Comparison of ENCODE assay signal across 16 cellular contexts in genomic region chr10:50600286-50600685, GRCh38. TPM values are rescaled to one million over a fixed set of nuclear protein-coding genes. Genes with fewer than 3 reads are reported as not detected.
DNase-seq lines count a peak whose midpoint lies in the region; ATAC-seq and TF ChIP-seq lines count a peak whose summit lies in the region.
"Had no signal": no experiment of that assay in that cellular context is flagged by ENCODE, and none has a peak within 500 bp of the region (broad histone marks: within the 10 kb centered on the region; RNA-seq: fewer than 3 reads in every experiment).

No MANE protein-coding gene starts in this region.

- DNase-seq in PC-3 (peak; percentile 78), WERI-Rb-1 (no peak)
- DNase-seq in activated CD4-positive, CD25-positive, alpha-beta regulatory T cell (lab: John Stamatoyannopoulos, UW), result no peak
- DNase-seq in activated T-cell treated with anti-CD3 and anti-CD28 coated beads, Interleukin-2, amount 50 U/mL, for 72 hours, result no peak
- DNase-seq: activated CD8-positive, alpha-beta T cell treated with anti-CD3 and anti-CD28 coated beads, Interleukin-2, amount 10 ng/mL, durations not matched to agents 7 days and 5 days; AML-193; dermis blood vessel endothelial cell; esophagus squamous epithelium; KG1; naive thymus-derived CD8-positive, alpha-beta T cell; NCI-H1048; Peyer's patch had no signal

- POLR2A ChIA-PET in HEK293 (lab: Yijun Ruan, JAX) (interaction anchor here (2.2 kb wide), 1 partner anchor 24 kb away, joined by 10 read pairs; the partner anchor contains the start of gene SGMS1), PC-3 (lab: Charles Lee; ENCODE audit: unreplicated experiment) (interaction anchor here (0.5 kb wide), 1 partner anchor 15 kb away, joined by 3 read pairs; no protein-coding TSS in a partner anchor)

- no peak overlapping the region for H2AFZ ChIP-seq in ACC112 (ENCODE audit: low read length, unreplicated experiment)
- H2AFZ ChIP-seq in PC-3 (ENCODE audit: low read length), result no peak overlapping the region

- H3K4me1 Mint-ChIP-seq in activated T-cell treated with anti-CD3 and anti-CD28 coated beads, Interleukin-2, amount 50 U/mL, for 72 hours (ENCODE audit: low read depth), result peaks cover 55% of the 10 kb centered on the region

- ATAC-seq in PC-3, result peak; percentile 30
- peak; percentile 39 for ATAC-seq in esophagus mucosa
- no peak for ATAC-seq in activated T-cell treated with anti-CD3 and anti-CD28 coated beads, Interleukin-2, amount 50 U/mL, for 72 hours (replicated peaks in 1 of 2)
- ATAC-seq in HG03159 (IDR thresholded peaks at IDR 0.05; ENCODE audit: unreplicated experiment), result no peak
- ATAC-seq: activated CD8-positive, alpha-beta T cell treated with anti-CD3 and anti-CD28 coated beads, Interleukin-2, amount 10 ng/mL, durations not matched to agents 7 days and 5 days; naive thymus-derived CD8-positive, alpha-beta T cell had no signal

- H3K27me3 ChIP-seq in ACC112 (ENCODE audit: insufficient read depth, low read length), result no peaks in the 10 kb centered on the region
- no peaks in the 10 kb centered on the region for H3K27me3 ChIP-seq in PC-3 (ENCODE audit: low read length)
- H3K27me3 ChIP-seq in WERI-Rb-1 (ENCODE audit: insufficient read depth, low read depth, severe bottlenecking), result no peaks in the 10 kb centered on the region
- H3K27me3 ChIP-seq: esophagus squamous epithelium, Peyer's patch had no signal

- H3K4me3 ChIP-seq in ACC112 (ENCODE audit: low read depth, low read length) (no peak overlapping the region), HEK293 (ENCODE audit: low read depth, low read length) (no peak overlapping the region), PC-3 (ENCODE audit: low read length) (no peak overlapping the region), WERI-Rb-1 (ENCODE audit: low read depth, low read length) (no peak overlapping the region)
- H3K4me3 ChIP-seq: esophagus squamous epithelium, Peyer's patch had no signal

- no peaks in the 10 kb centered on the region for H3K9me3 ChIP-seq in HEK293 (ENCODE audit: control insufficient read depth, insufficient read depth, low read depth, low read length)
- no peaks in the 10 kb centered on the region for H3K9me3 ChIP-seq in PC-3 (ENCODE audit: low read length)
- H3K9me3 ChIP-seq in WERI-Rb-1 (ENCODE audit: severe bottlenecking), result no peaks in the 10 kb centered on the region
- H3K9me3 ChIP-seq: esophagus squamous epithelium, Peyer's patch had no signal

- peaks cover 13% of the 10 kb centered on the region for H3F3A ChIP-seq in PC-3 (ENCODE audit: low read length, unreplicated experiment)

- H3K4me2 ChIP-seq in PC-3 (ENCODE audit: low read length), result peak overlapping the region; percentile 10

- H3K36me3 Mint-ChIP-seq in activated T-cell treated with anti-CD3 and anti-CD28 coated beads, Interleukin-2, amount 50 U/mL, for 72 hours (ENCODE audit: insufficient read depth in 2 of 2), result peaks cover 0 to 1% of the 10 kb centered on the region in 2 donors

- intact Hi-C loops in PC-3 (cut with micrococcal nuclease), result no loop called here

- H3K27me3 Mint-ChIP-seq in activated T-cell treated with anti-CD3 and anti-CD28 coated beads, Interleukin-2, amount 50 U/mL, for 72 hours (ENCODE audit: low read depth), result no peaks in the 10 kb centered on the region
- H3K27me3 Mint-ChIP-seq: naive thymus-derived CD8-positive, alpha-beta T cell had no signal

- H3K9me3 Mint-ChIP-seq in activated T-cell treated with anti-CD3 and anti-CD28 coated beads, Interleukin-2, amount 50 U/mL, for 72 hours, result no peaks in the 10 kb centered on the region
- H3K9me3 Mint-ChIP-seq: naive thymus-derived CD8-positive, alpha-beta T cell had no signal

- H3K36me3 ChIP-seq in ACC112 (ENCODE audit: insufficient read depth, low read length) (no peaks in the 10 kb centered on the region), HEK293 (ENCODE audit: control insufficient read depth in 2 of 2, insufficient read depth in 1 of 2, low read length in 2 of 2) (no peaks in the 10 kb centered on the region), PC-3 (ENCODE audit: low read depth, low read length) (no peaks in the 10 kb centered on the region), WERI-Rb-1 (no peaks in the 10 kb centered on the region)
- H3K36me3 ChIP-seq: esophagus squamous epithelium, Peyer's patch had no signal

- H3K4me3 Mint-ChIP-seq in activated T-cell treated with anti-CD3 and anti-CD28 coated beads, Interleukin-2, amount 50 U/mL, for 72 hours, result no peak overlapping the region
- H3K4me3 Mint-ChIP-seq: activated CD8-positive, alpha-beta T cell treated with anti-CD3 and anti-CD28 coated beads, Interleukin-2, amount 10 ng/mL, durations not matched to agents 7 days and 5 days had no signal

- H4K20me1 ChIP-seq in PC-3 (ENCODE audit: low read length), result peaks cover 19% of the 10 kb centered on the region

- H3K27ac ChIP-seq in ACC112 (ENCODE audit: low read depth, low read length), result peak overlapping the region; percentile 55
- no peak overlapping the region for H3K27ac ChIP-seq in HEK293 (ENCODE audit: extremely low read depth, low read depth, low read length)
- H3K27ac ChIP-seq in PC-3 (ENCODE audit: low read length), result peak overlapping the region; percentile 31
- H3K27ac ChIP-seq in WERI-Rb-1, result no peak overlapping the region
- H3K27ac ChIP-seq: esophagus squamous epithelium, Peyer's patch had no signal

- no peaks in the 10 kb centered on the region for H3K9me2 ChIP-seq in PC-3 (replicated peaks; ENCODE audit: low read length)

- H3K9ac ChIP-seq in PC-3 (ENCODE audit: low read length), result no peak overlapping the region

- TF ChIP-seq CTCF in HEK293 (tag by site-specific recombination; IDR thresholded peaks at IDR 0.05), result no peak
- TF ChIP-seq CTCF in PC-3 (conservative IDR thresholded peaks at IDR 0.05; ENCODE audit: low read depth, low read length), result no peak
- no peak for TF ChIP-seq CTCF in WERI-Rb-1 (IDR thresholded peaks at IDR 0.05; ENCODE audit: low read depth, low read length)

- no peak overlapping the region for H3K27ac Mint-ChIP-seq in activated T-cell treated with anti-CD3 and anti-CD28 coated beads, Interleukin-2, amount 50 U/mL, for 72 hours
- H3K27ac Mint-ChIP-seq: activated CD8-positive, alpha-beta T cell treated with anti-CD3 and anti-CD28 coated beads, Interleukin-2, amount 10 ng/mL, durations not matched to agents 7 days and 5 days had no signal

- BruUV-seq in PC-3 (replicated peaks; lab: Mats Ljungman, UMichigan), result no TSS peak

- H3K4me1 ChIP-seq in ACC112 (ENCODE audit: control insufficient read depth, insufficient read depth, low read length, unreplicated experiment) (peaks cover 45% of the 10 kb centered on the region), HEK293 (ENCODE audit: control insufficient read depth, insufficient read depth, low read length) (peaks cover 18% of the 10 kb centered on the region), PC-3 (ENCODE audit: insufficient read depth, low read length) (peaks cover 55% of the 10 kb centered on the region)

- CTCF ChIA-PET in HEK293 (lab: Yijun Ruan, JAX) (interaction anchor here (0.9 kb wide), 2 partner anchors 14 to 38 kb away, joined by 3 read pairs; no protein-coding TSS in a partner anchor), PC-3 (lab: Charles Lee) (no interaction called here)

- H3K79me2 ChIP-seq in ACC112 (ENCODE audit: control insufficient read depth, insufficient read depth, low read length, unreplicated experiment) (peaks cover 15% of the 10 kb centered on the region), PC-3 (ENCODE audit: low read length) (peaks cover 43% of the 10 kb centered on the region)

TF ChIP-seq in HEK293, 187 proteins besides CTCF, POLR2A, EP300 and RAD21:
- no peak for TF ChIP-seq MYNN (tag by site-specific recombination; IDR thresholded peaks at IDR 0.05; ENCODE audit: borderline replicate concordance)
- 0 out of 2 replicates have a peak, but pooled peaks have one; percentile 17 for TF ChIP-seq KLF1 (tag by site-specific recombination; IDR thresholded peaks at IDR 0.05)
- TF ChIP-seq SETDB1 (IDR thresholded peaks at IDR 0.05; ENCODE audit: insufficient read length, low read length), result no peak
- TF ChIP-seq KLF16 (tag by site-specific recombination; IDR thresholded peaks at IDR 0.05), result 0 out of 2 replicates have a peak, but pooled peaks have one; percentile 38
TF ChIP-seq in HEK293: peak in this region for 2.

RNA-seq across cellular contexts. Expression of gene SGMS1, which starts 23.5 kb away (rescaled TPM):
- total RNA-seq in PC-3 (2014; rRNA removed) (61.4 and 68.2 TPM in 2 replicates), esophagus mucosa (20.8 TPM)
- total RNA-seq in activated T-cell treated with anti-CD3 and anti-CD28 coated beads, Interleukin-2, amount 50 U/mL, for 72 hours, result 1 to 10 TPM; 8.9 to 9.7 TPM

Comparison
In these comparisons a context has a peak if more than half of its experiments do, and no peak if none do; other contexts are left out.
1. H3K27ac ChIP-seq: peak in ACC112 (single experiment) and PC-3 (single experiment); none in HEK293 (single experiment) and WERI-Rb-1 (single experiment).
2. ATAC-seq: peak in PC-3 (single experiment) and esophagus mucosa (single experiment); none in activated T-cell treated with anti-CD3 and anti-CD28 coated beads, Interleukin-2, amount 50 U/mL, for 72 hours (0 of 2) and HG03159 (single experiment).